Comparison of ENCODE assay signal across 8 cellular contexts in the genomic region with DNA sequence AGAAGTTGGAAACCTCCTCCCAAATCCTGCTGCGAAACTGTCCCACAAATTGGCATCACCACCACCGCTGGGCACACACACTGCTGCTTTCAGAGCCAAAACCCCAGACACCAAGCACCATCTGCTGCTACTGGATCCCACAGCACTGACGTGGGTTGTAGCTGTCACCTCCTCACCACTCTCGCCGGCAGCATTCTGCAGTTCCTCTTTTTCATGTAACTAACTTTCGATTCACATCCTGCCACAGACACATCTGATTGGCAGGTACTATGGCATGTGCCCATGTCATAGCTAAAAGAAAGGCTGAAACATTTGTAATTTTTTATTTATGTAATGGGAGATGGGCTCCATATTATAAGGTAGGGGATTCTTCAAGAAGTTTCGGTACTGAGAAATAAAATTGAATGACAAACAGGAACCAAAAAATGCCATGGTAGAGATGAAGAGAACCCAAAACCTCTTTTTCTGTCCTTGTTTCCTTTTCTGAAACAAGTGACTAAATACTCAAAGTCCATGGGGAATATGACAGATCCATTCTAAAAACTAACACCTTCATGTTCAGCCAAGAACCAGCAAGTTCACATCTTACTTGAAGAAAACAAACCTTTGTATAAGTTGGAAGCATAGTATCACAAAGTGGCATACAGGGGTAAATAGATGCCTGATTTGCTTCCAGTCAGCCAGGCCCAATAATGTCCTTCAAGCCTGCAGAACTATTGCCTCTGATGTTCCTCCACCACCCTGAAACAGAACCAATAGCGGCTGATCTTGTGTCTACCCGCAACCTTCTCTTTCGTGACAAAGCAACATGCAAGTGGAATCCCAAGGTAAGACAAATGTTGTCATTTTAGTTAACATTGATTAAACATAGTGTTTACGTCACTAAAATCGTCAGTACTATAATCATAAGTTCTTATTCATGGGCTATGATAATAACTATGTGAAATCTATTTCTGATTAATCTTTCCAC. TPM values are rescaled to one million over a fixed set of nuclear protein-coding genes. Genes with fewer than 3 reads are reported as not detected.
A peak's percentile ranks its signal among the peaks of the same experiment; 100 is the strongest.
DNase-seq lines count a peak whose midpoint lies in the region; ATAC-seq and TF ChIP-seq lines count a peak whose summit lies in the region.

No MANE protein-coding gene starts in this region.

- H3K4me2 ChIP-seq in SU-DHL-6 (ENCODE audit: low read depth, low read length, poor library complexity, severe bottlenecking) (peak overlapping the region; percentile 81), neuronal stem cell (ENCODE audit: insufficient read depth, low read length, poor library complexity, severe bottlenecking) (no peak overlapping the region)

- H3F3A ChIP-seq in SU-DHL-6 (ENCODE audit: insufficient read depth): peaks cover 69% of the 10 kb centered on the region

- H3K23ac ChIP-seq in neuronal stem cell (ENCODE audit: low read depth, low read length, poor library complexity): peak overlapping the region; percentile 89

- peaks cover 21% of the 10 kb centered on the region; the same call in 1 of the 2 replicates for H3K79me2 ChIP-seq in SU-DHL-6 (ENCODE audit: insufficient read depth, low read length)

- no peak overlapping the region for H2BK15ac ChIP-seq in neuronal stem cell (ENCODE audit: low read length)

- H2BK12ac ChIP-seq in neuronal stem cell (ENCODE audit: low read length): peak overlapping the region; percentile 58

- no peak overlapping the region for H3K27ac Mint-ChIP-seq in activated naive CD8-positive, alpha-beta T cell

- H3K27me3 ChIP-seq in SU-DHL-6 (ENCODE audit: low read length) (no peaks in the 10 kb centered on the region), neuronal stem cell (ENCODE audit: control insufficient read depth in 3 of 3, insufficient read depth in 3 of 3, low read depth in 1 of 3, low read length in 3 of 3) (peaks cover 0 to 2% (median 0%) of the 10 kb centered on the region in 3 experiments), thymus (ENCODE audit: control insufficient read depth, insufficient read depth) (no peaks in the 10 kb centered on the region), WERI-Rb-1 (ENCODE audit: insufficient read depth, low read depth, severe bottlenecking) (no peaks in the 10 kb centered on the region)

- H3K18ac ChIP-seq in neuronal stem cell (ENCODE audit: low read length): no peak overlapping the region

- ATAC-seq in GM18870 (IDR thresholded peaks at IDR 0.05; ENCODE audit: unreplicated experiment) (peak; percentile 99), HG03039 (IDR thresholded peaks at IDR 0.05; ENCODE audit: unreplicated experiment) (peak; percentile 100)

- no peak overlapping the region for H2AK5ac ChIP-seq in neuronal stem cell (ENCODE audit: low read depth, low read length)

- H3K14ac ChIP-seq in neuronal stem cell (ENCODE audit: low read length): peak overlapping the region; percentile 38

- no peak overlapping the region for H2BK5ac ChIP-seq in neuronal stem cell (ENCODE audit: low read length)

- H3K4me3 ChIP-seq in SU-DHL-6 (ENCODE audit: insufficient read depth, low read length, poor library complexity, severe bottlenecking) (peak overlapping the region; percentile 32), neuronal stem cell (ENCODE audit: low read length in 2 of 2) (peak overlapping the region in 1 of 2 donors; percentile 58), thymus (ENCODE audit: low read length) (no peak overlapping the region), WERI-Rb-1 (ENCODE audit: low read depth, low read length) (no peak overlapping the region)

- no peak overlapping the region for H4K91ac ChIP-seq in neuronal stem cell (ENCODE audit: low read depth, low read length, poor library complexity)

- H3K9me3 Mint-ChIP-seq in activated naive CD8-positive, alpha-beta T cell (ENCODE audit: low read depth): no peaks in the 10 kb centered on the region

- H3K9me3 ChIP-seq in SU-DHL-6 (ENCODE audit: insufficient read depth, low read length) (no peaks in the 10 kb centered on the region), neuronal stem cell (replicated peaks in 1 of 2; ENCODE audit: control insufficient read depth in 2 of 2, insufficient read depth in 1 of 2, low read depth in 1 of 2, low read length in 2 of 2) (no peaks in the 10 kb centered on the region), thymus (ENCODE audit: control insufficient read depth) (no peaks in the 10 kb centered on the region), WERI-Rb-1 (ENCODE audit: severe bottlenecking) (no peaks in the 10 kb centered on the region)

- H2BK120ac ChIP-seq in neuronal stem cell (ENCODE audit: low read depth, low read length): no peak overlapping the region

- H3K79me1 ChIP-seq in neuronal stem cell (ENCODE audit: low read depth, low read length): no peaks in the 10 kb centered on the region

- peak overlapping the region; percentile 43 for H4K8ac ChIP-seq in neuronal stem cell (ENCODE audit: low read depth, low read length)

- H2AFZ ChIP-seq in SU-DHL-6 (ENCODE audit: low read depth, low read length, severe bottlenecking) (no peak overlapping the region), neuronal stem cell (ENCODE audit: low read length) (no peak overlapping the region)

- H3K36me3 ChIP-seq in SU-DHL-6 (ENCODE audit: low read length) (no peaks in the 10 kb centered on the region), neuronal stem cell (replicated peaks in 1 of 2; ENCODE audit: control insufficient read depth in 2 of 2, insufficient read depth in 2 of 2, low read length in 2 of 2) (no peaks in the 10 kb centered on the region), thymus (ENCODE audit: control insufficient read depth, insufficient read depth) (no peaks in the 10 kb centered on the region), WERI-Rb-1 (no peaks in the 10 kb centered on the region)

- no peak for DNase-seq in neuronal stem cell (ENCODE audit: low spot score)
- no peak for DNase-seq in WERI-Rb-1
- no peak for DNase-seq in COLO829 (ENCODE audit: low spot score)

- H3K36me3 Mint-ChIP-seq in activated naive CD8-positive, alpha-beta T cell: no peaks in the 10 kb centered on the region

- no peak for TF ChIP-seq CTCF in SU-DHL-6 (IDR thresholded peaks at IDR 0.05; ENCODE audit: insufficient read depth, low read length, poor library complexity, severe bottlenecking)
- no peak for TF ChIP-seq CTCF in WERI-Rb-1 (IDR thresholded peaks at IDR 0.05; ENCODE audit: low read depth, low read length)

- no peaks in the 10 kb centered on the region for H3K27me3 Mint-ChIP-seq in activated naive CD8-positive, alpha-beta T cell

- peak overlapping the region; percentile 96 for H3K27ac ChIP-seq in SU-DHL-6 (ENCODE audit: low read depth, low read length)
- no peak overlapping the region for H3K27ac ChIP-seq in neuronal stem cell (replicated peaks; ENCODE audit: low read length)
- peak overlapping the region; percentile 42 for H3K27ac ChIP-seq in thymus (ENCODE audit: low read depth)
- H3K27ac ChIP-seq in WERI-Rb-1: no peak overlapping the region

- no peak overlapping the region for H3K4ac ChIP-seq in neuronal stem cell (ENCODE audit: low read length)

- peak overlapping the region; percentile 31 for H3K4me3 Mint-ChIP-seq in activated naive CD8-positive, alpha-beta T cell

- H3K9ac ChIP-seq in SU-DHL-6 (ENCODE audit: low read length) (peak overlapping the region; percentile 57), neuronal stem cell (ENCODE audit: low read depth, low read length, poor library complexity) (no peak overlapping the region)

- H3K9me2 ChIP-seq in SU-DHL-6 (replicated peaks; ENCODE audit: insufficient read depth, low read length): no peaks in the 10 kb centered on the region

- H3K4me1 Mint-ChIP-seq in activated naive CD8-positive, alpha-beta T cell (ENCODE audit: low read depth): peaks cover 18% of the 10 kb centered on the region

- H3K4me1 ChIP-seq in neuronal stem cell (ENCODE audit: control insufficient read depth in 2 of 2, insufficient read depth in 1 of 2, low read depth in 1 of 2, low read length in 2 of 2) (no peaks in the 10 kb centered on the region), thymus (ENCODE audit: control insufficient read depth, insufficient read depth, low read length) (no peaks in the 10 kb centered on the region)

- no peaks in the 10 kb centered on the region for H4K20me1 ChIP-seq in SU-DHL-6 (ENCODE audit: low read depth, low read length)

- WGBS in neuronal stem cell (ENCODE audit: extremely low coverage in 2 of 2, insufficient read length in 2 of 2, insufficient replicate concordance in 1 of 2), 2 donors: no CpG with 5 or more reads among the region's 12 CpGs
- 42% methylated on average over 12 of the region's 12 CpGs for WGBS in thymus

RNA-seq across cellular contexts. Expression of a gene that starts 26.6 kb away (rescaled TPM):
- polyA plus RNA-seq in neuronal stem cell (2013, experiment 1 of 2): not detected
- not detected for polyA plus RNA-seq in neuronal stem cell (2013, experiment 2 of 2)
- 1.1 TPM for polyA plus RNA-seq in thymus

RNA-seq across cellular contexts. Expression of a gene that starts 33.8 kb away (rescaled TPM):
- polyA plus RNA-seq in neuronal stem cell (2013, experiment 1 of 2): not detected
- polyA plus RNA-seq in neuronal stem cell (2013, experiment 2 of 2): not detected
- 329 TPM for polyA plus RNA-seq in thymus

Comparison
In these comparisons a context has a peak if more than half of its experiments do, and no peak if none do; other contexts are left out.
1. H3K27ac ChIP-seq: peak in SU-DHL-6 (single experiment) and thymus (single experiment); none in neuronal stem cell (single experiment) and WERI-Rb-1 (single experiment).